ENCODE assay signal across 8 cellular contexts in the genomic region with DNA sequence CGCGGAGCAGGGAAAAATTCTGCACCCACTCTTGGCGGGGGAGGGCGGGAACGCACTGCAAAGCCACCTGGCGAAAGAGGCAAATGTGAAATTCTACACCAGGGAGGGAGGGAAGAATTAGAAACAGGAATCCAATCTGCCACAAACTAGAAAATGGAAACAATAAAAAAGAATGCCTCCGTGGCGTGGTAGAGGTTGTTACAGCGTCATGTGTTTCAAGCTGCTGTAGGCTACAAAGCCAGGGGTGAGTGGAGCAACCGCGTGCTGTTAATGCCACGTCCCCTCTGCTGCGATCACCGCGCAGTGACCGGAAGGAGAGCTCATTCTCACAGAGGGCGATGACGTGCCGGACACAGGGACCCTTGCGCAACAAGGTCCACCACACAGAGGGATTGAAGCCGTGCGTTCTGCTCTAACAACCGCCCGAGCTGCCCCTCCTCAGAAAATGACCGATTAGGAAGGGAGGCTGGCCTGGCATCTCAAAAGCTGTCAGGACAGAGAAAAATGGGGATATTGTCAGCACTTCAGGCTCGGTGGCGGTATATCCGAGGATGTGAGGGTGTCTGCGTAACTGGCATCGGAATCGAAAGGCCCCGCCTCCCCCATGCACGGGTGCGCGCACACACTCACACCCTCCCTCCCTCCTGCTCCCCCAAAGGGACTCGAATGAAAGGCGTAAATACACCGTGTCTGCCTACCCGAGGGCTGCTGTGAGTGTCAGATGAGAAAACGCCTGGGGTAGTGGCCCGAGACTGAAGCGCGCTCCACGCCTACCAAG.
A peak's percentile ranks its signal among the peaks of the same experiment; 100 is the strongest.
DNase-seq lines count a peak whose midpoint lies in the region; ATAC-seq, FAIRE-seq and TF ChIP-seq lines count a peak whose summit lies in the region.

No MANE protein-coding gene starts in this region.

- H3K27ac Mint-ChIP-seq in immature natural killer cell: peak overlapping the region; percentile 94 to 100 (median 97)

- H3K4me3 Mint-ChIP-seq in immature natural killer cell: peak overlapping the region; percentile 84 to 93 (median 90)

- in situ Hi-C loops in ACHN (cut with HindIII; ENCODE audit: low pct_ligation_motif_present, low pct_unique_long_range_greater_than_20kb, low sequenced_read_pairs): no loop called here

- no peaks in the 10 kb centered on the region for H3K9me3 ChIP-seq in skeletal muscle tissue (ENCODE audit: control insufficient read depth in 3 of 3, low read length in 3 of 3)

- H3K4me1 Mint-ChIP-seq in immature natural killer cell: peaks cover 56 to 64% of the 10 kb centered on the region in 2 donors

- no peak for FAIRE-seq in bronchial epithelial cell (lab: Jason Lieb, UNC)

- TF ChIP-seq CTCF in bronchial epithelial cell (IDR thresholded peaks at IDR 0.05; ENCODE audit: insufficient read depth, low read length, severe bottlenecking): no peak

- no peaks in the 10 kb centered on the region for H3K36me3 ChIP-seq in bronchial epithelial cell (ENCODE audit: control insufficient read depth, insufficient read depth, low read length)
- no peaks in the 10 kb centered on the region for H3K36me3 ChIP-seq in skeletal muscle tissue (ENCODE audit: control insufficient read depth in 3 of 3, insufficient read depth in 3 of 3, low read length in 3 of 3)

- H3K4me1 ChIP-seq in skeletal muscle tissue (ENCODE audit: control insufficient read depth in 3 of 3, insufficient read depth in 3 of 3, low read length in 3 of 3): peaks cover 18 to 26% (median 20%) of the 10 kb centered on the region in 3 donors

- peak overlapping the region; percentile 29 for H3K4me3 ChIP-seq in bronchial epithelial cell (ENCODE audit: low read depth, low read length)
- peak overlapping the region; percentile 76 to 87 (median 78) for H3K4me3 ChIP-seq in skeletal muscle tissue (ENCODE audit: low read length in 3 of 3)

- peaks cover 2 to 19% (median 17%) of the 10 kb centered on the region in 3 donors for H3K27me3 Mint-ChIP-seq in immature natural killer cell (ENCODE audit: low read depth in 3 of 3)

- DNase-seq in ACHN: peak; percentile 48
- DNase-seq in LHCN-M2 (ENCODE audit: low read depth): peak; percentile 48
- peak; percentile 15 to 59 (median 42) for DNase-seq in activated CD4-positive, CD25-positive, alpha-beta regulatory T cell (lab: John Stamatoyannopoulos, UW)
- peak; percentile 8 for DNase-seq in bronchial epithelial cell (ENCODE audit: low read depth)
- peak; percentile 87 to 90 (median 88) for DNase-seq in immature natural killer cell

- peak overlapping the region; percentile 69 to 87 (median 74) for H3K9ac ChIP-seq in skeletal muscle tissue (ENCODE audit: low read depth in 1 of 3, low read length in 3 of 3)

- ATAC-seq in HG02759 (IDR thresholded peaks at IDR 0.05; ENCODE audit: unreplicated experiment): no peak
- no peak for ATAC-seq in GM19397 (IDR thresholded peaks at IDR 0.05; ENCODE audit: unreplicated experiment)

- H3K36me3 Mint-ChIP-seq in immature natural killer cell: no peaks in the 10 kb centered on the region

- H3K9me3 Mint-ChIP-seq in immature natural killer cell: no peaks in the 10 kb centered on the region

- peaks cover 14% of the 10 kb centered on the region for H3K27me3 ChIP-seq in bronchial epithelial cell (ENCODE audit: control insufficient read depth, insufficient read depth, low read length)
- H3K27me3 ChIP-seq in skeletal muscle tissue (ENCODE audit: control insufficient read depth in 3 of 3, insufficient read depth in 3 of 3, low read length in 3 of 3): peaks cover 9 to 12% (median 11%) of the 10 kb centered on the region in 3 donors

- H3K27ac ChIP-seq in skeletal muscle tissue (ENCODE audit: low read depth, low read length): peak overlapping the region; percentile 71

Comparison
In these comparisons a context has a peak if more than half of its experiments do, and no peak if none do; other contexts are left out.
1. DNase-seq: peak in every context shown above with its lines; median percentile 88 in immature natural killer cell; 48 in ACHN; 48 in LHCN-M2; 42 in activated CD4-positive, CD25-positive, alpha-beta regulatory T cell; 8 in bronchial epithelial cell.